Comparison of ENCODE assay signal across 9 cellular contexts in genomic region chr10:94361161-94361794, GRCh38. TPM values are rescaled to one million over a fixed set of nuclear protein-coding genes. Genes with fewer than 3 reads are reported as not detected.
DNase-seq lines count a peak whose midpoint lies in the region; ATAC-seq and TF ChIP-seq lines count a peak whose summit lies in the region.
"Had no signal": no experiment of that assay in that cellular context is flagged by ENCODE, and none has a peak within 500 bp of the region (broad histone marks: within the 10 kb centered on the region; RNA-seq: fewer than 3 reads in every experiment).

No MANE protein-coding gene starts in this region.

- no peak for DNase-seq in AG04450 (ENCODE audit: low read depth, low spot score)
- DNase-seq in activated CD8-positive, alpha-beta T cell treated with anti-CD3 and anti-CD28 coated beads for 36 hours, result peak; percentile 12
- peak in 1 of 3 donors; percentile 4 for DNase-seq in immature natural killer cell

- intact Hi-C loops in activated CD8-positive, alpha-beta T cell treated with anti-CD3 and anti-CD28 coated beads for 36 hours (cut with micrococcal nuclease), result loop anchor here (10.0 kb wide), 1 partner anchor 84 kb away; no protein-coding TSS in a partner anchor

- H3K4me1 ChIP-seq in HEK293 (ENCODE audit: control insufficient read depth, insufficient read depth, low read length), result peaks cover 11% of the 10 kb centered on the region

- peaks cover 49% of the 10 kb centered on the region for H3K36me3 Mint-ChIP-seq in activated CD8-positive, alpha-beta T cell treated with anti-CD3 and anti-CD28 coated beads for 36 hours (ENCODE audit: low read depth)
- peaks cover 13 to 29% (median 14%) of the 10 kb centered on the region in 3 donors for H3K36me3 Mint-ChIP-seq in immature natural killer cell

- peaks cover 2% of the 10 kb centered on the region for H3K27me3 ChIP-seq in AG04450 (ENCODE audit: control insufficient read depth, insufficient read depth, low read length)

- H3K4me3 ChIP-seq in AG04450 (ENCODE audit: low read depth, low read length) (peak overlapping the region; percentile 89), HEK293 (ENCODE audit: low read depth, low read length) (no peak overlapping the region)

- peaks cover 33 to 48% of the 10 kb centered on the region in 2 experiments for H3K36me3 ChIP-seq in HEK293 (ENCODE audit: control insufficient read depth in 2 of 2, insufficient read depth in 1 of 2, low read length in 2 of 2)

- TF ChIP-seq CTCF in AG04450 (IDR thresholded peaks at IDR 0.05; ENCODE audit: low read depth, low read length), result no peak
- TF ChIP-seq CTCF in HEK293 (tag by site-specific recombination; IDR thresholded peaks at IDR 0.05), result no peak
- no peak for TF ChIP-seq CTCF in activated CD8-positive, alpha-beta T cell treated with anti-CD3 and anti-CD28 coated beads for 36 hours (IDR thresholded peaks at IDR 0.05)

- POLR2A ChIA-PET in AG04450 (lab: Yijun Ruan, JAX), result no interaction called here
- POLR2A ChIA-PET in HEK293 (lab: Yijun Ruan, JAX), result interaction anchor here (0.6 to 1.4 kb wide), 5 partner anchors 11 to 169 kb away, joined by 3 to 7 read pairs (median 4); partner anchors contain the start of gene TBC1D12
- POLR2A ChIA-PET in activated CD8-positive, alpha-beta T cell treated with anti-CD3 and anti-CD28 coated beads for 36 hours (lab: Charles Lee), result interaction anchor here (0.7 kb wide), 1 partner anchor 172 kb away, joined by 3 read pairs; no protein-coding TSS in a partner anchor

- H3K4me1 Mint-ChIP-seq in activated CD8-positive, alpha-beta T cell treated with anti-CD3 and anti-CD28 coated beads for 36 hours (ENCODE audit: low read depth), result peaks cover 47% of the 10 kb centered on the region
- H3K4me1 Mint-ChIP-seq in immature natural killer cell, result peaks cover 25 to 52% of the 10 kb centered on the region in 2 donors

- ATAC-seq in activated CD8-positive, alpha-beta T cell treated with anti-CD3 and anti-CD28 coated beads for 36 hours, result no peak
- no peak for ATAC-seq in HG02852 (IDR thresholded peaks at IDR 0.05; ENCODE audit: unreplicated experiment)
- no peak for ATAC-seq in GM19351 (IDR thresholded peaks at IDR 0.05; ENCODE audit: unreplicated experiment)
- ATAC-seq in GM21423 (IDR thresholded peaks at IDR 0.05; ENCODE audit: unreplicated experiment), result no peak
- no peak for ATAC-seq in HG03342 (IDR thresholded peaks at IDR 0.05; ENCODE audit: unreplicated experiment)

- H3K27ac ChIP-seq in AG04450 (ENCODE audit: low read depth, low read length) (no peak overlapping the region), HEK293 (ENCODE audit: extremely low read depth, low read depth, low read length) (no peak overlapping the region)

- peak overlapping the region; percentile 89 for H3K4me3 Mint-ChIP-seq in activated CD8-positive, alpha-beta T cell treated with anti-CD3 and anti-CD28 coated beads for 36 hours
- peak overlapping the region; percentile 91 to 98 (median 95) for H3K4me3 Mint-ChIP-seq in immature natural killer cell

- peaks cover 3% of the 10 kb centered on the region for H3K27me3 Mint-ChIP-seq in activated CD8-positive, alpha-beta T cell treated with anti-CD3 and anti-CD28 coated beads for 36 hours
- H3K27me3 Mint-ChIP-seq in immature natural killer cell (ENCODE audit: low read depth in 3 of 3), result peaks cover 2 to 8% (median 5%) of the 10 kb centered on the region in 3 donors

- no peaks in the 10 kb centered on the region for H3K9me3 Mint-ChIP-seq in activated CD8-positive, alpha-beta T cell treated with anti-CD3 and anti-CD28 coated beads for 36 hours
- H3K9me3 Mint-ChIP-seq in immature natural killer cell, result no peaks in the 10 kb centered on the region

- H3K27ac Mint-ChIP-seq in activated CD8-positive, alpha-beta T cell treated with anti-CD3 and anti-CD28 coated beads for 36 hours, result peak overlapping the region; percentile 91
- H3K27ac Mint-ChIP-seq in immature natural killer cell, result peak overlapping the region in 5 of 6 donors; percentile 33 to 97 (median 96)

- CTCF ChIA-PET in AG04450 (lab: Charles Lee) (interaction anchor here (0.6 to 5.3 kb wide), 6 partner anchors 22 to 83 kb away, joined by 3 to 52 read pairs (median 3); partner anchors contain the start of gene TBC1D12), HEK293 (lab: Yijun Ruan, JAX) (interaction anchor here (0.9 to 1.2 kb wide), 3 partner anchors 43 to 83 kb away, joined by 4 read pairs; no protein-coding TSS in a partner anchor)
- CTCF ChIA-PET in activated CD8-positive, alpha-beta T cell treated with anti-CD3 and anti-CD28 coated beads for 36 hours (lab: Charles Lee), result interaction anchor here (1.2 to 2.5 kb wide), 4 partner anchors 7 to 83 kb away, joined by 3 to 12 read pairs (median 4); no protein-coding TSS in a partner anchor

- H3K9me3 ChIP-seq in AG04450 (ENCODE audit: control insufficient read depth, insufficient read depth, low read length) (no peaks in the 10 kb centered on the region), HEK293 (ENCODE audit: control insufficient read depth, insufficient read depth, low read depth, low read length) (no peaks in the 10 kb centered on the region)
- H3K9me3 ChIP-seq: heart right ventricle had no signal

TF ChIP-seq in HEK293, 187 proteins besides CTCF, POLR2A, EP300 and RAD21:
- TF ChIP-seq ZBTB17 (tag by site-specific recombination; IDR thresholded peaks at IDR 0.05) (peak; percentile 84), MZF1 (tag by site-specific recombination; IDR thresholded peaks at IDR 0.05; ENCODE audit: borderline replicate concordance) (no peak), ZNF426 (tag by site-specific recombination; IDR thresholded peaks at IDR 0.05) (no peak), SP7 (tag by site-specific recombination; IDR thresholded peaks at IDR 0.05) (no peak), FEZF1 (tag by site-specific recombination; IDR thresholded peaks at IDR 0.05) (peak; percentile 47; the same call in 1 of the 2 replicates), PRDM1 (tag by site-specific recombination; IDR thresholded peaks at IDR 0.05) (0 out of 2 replicates have a peak, but pooled peaks have one; percentile 23)
- TF ChIP-seq, protein P1, sequence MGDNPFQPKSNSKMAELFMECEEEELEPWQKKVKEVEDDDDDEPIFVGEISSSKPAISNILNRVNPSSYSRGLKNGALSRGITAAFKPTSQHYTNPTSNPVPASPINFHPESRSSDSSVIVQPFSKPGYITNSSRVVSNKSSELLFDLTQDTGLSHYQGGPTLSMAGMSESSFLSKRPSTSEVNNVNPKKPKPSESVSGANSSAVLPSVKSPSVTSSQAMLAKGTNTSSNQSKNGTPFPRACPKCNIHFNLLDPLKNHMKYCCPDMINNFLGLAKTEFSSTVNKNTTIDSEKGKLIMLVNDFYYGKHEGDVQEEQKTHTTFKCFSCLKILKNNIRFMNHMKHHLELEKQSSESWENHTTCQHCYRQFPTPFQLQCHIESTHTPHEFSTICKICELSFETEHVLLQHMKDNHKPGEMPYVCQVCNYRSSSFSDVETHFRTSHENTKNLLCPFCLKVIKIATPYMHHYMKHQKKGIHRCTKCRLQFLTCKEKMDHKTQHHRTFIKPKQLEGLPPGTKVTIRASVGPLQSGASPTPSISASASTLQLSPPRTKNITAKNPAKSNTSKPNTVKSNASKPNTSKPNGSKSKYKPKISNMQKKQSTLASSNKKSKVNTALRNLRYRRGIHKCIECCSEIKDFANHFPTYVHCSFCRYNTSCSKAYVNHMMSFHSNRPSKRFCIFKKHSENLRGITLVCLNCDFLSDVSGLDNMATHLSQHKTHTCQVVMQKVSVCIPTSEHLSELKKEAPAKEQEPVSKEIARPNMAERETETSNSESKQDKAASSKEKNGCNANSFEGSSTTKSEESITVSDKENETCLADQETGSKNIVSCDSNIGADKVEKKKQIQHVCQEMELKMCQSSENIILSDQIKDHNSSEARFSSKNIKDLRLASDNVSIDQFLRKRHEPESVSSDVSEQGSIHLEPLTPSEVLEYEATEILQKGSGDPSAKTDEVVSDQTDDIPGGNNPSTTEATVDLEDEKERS (tag by site-specific recombination; IDR thresholded peaks at IDR 0.05), result no peak

RNA-seq across cellular contexts. Expression of gene NOC3L, which starts 1.5 kb away (rescaled TPM):
- 14.8 and 20.9 TPM in 2 replicates for polyA plus RNA-seq in AG04450 (2011; rRNA removed)
- polyA minus RNA-seq in AG04450 (2011; rRNA and poly(A)+ RNA removed), result 11.6 and 16.4 TPM in 2 replicates
- 10 to 100 TPM; 45.5 to 46.6 TPM for total RNA-seq in activated CD8-positive, alpha-beta T cell treated with anti-CD3 and anti-CD28 coated beads for 36 hours
- polyA plus RNA-seq in immature natural killer cell, result 10 to 100 TPM in 1 of 3 donors, 1 to 10 TPM in 2; 6.7 to 10.1 (median 7.8) TPM

RNA-seq across cellular contexts. Expression of gene TBC1D12, which starts 41.1 kb away (rescaled TPM):
- polyA plus RNA-seq in AG04450 (2011; rRNA removed) (4.1 and 4.7 TPM in 2 replicates), immature natural killer cell (under 1 TPM in 2 of 3 donors, not detected in 1; 0.33 to 0.64 TPM)
- 2.7 and 4.8 TPM in 2 replicates for polyA minus RNA-seq in AG04450 (2011; rRNA and poly(A)+ RNA removed)
- total RNA-seq in activated CD8-positive, alpha-beta T cell treated with anti-CD3 and anti-CD28 coated beads for 36 hours, result under 1 TPM; 0.20 TPM
